Comparison of ENCODE assay signal across 23 cellular contexts in genomic region chr17:41301916-41302901, GRCh38. TPM values are rescaled to one million over a fixed set of nuclear protein-coding genes. Genes with fewer than 3 reads are reported as not detected.
DNase-seq lines count a peak whose midpoint lies in the region; ATAC-seq, FAIRE-seq and TF ChIP-seq lines count a peak whose summit lies in the region.
"Had no signal": no experiment of that assay in that cellular context is flagged by ENCODE, and none has a peak within 500 bp of the region (broad histone marks: within the 10 kb centered on the region; RNA-seq: fewer than 3 reads in every experiment).

Gene KRTAP29-1, minus strand, starts transcription at chr17:41302851. Its CDS starts 0 bp downstream, at chr17:41302851.

- H3K79me2 ChIP-seq in GM23338 (replicated peaks; ENCODE audit: insufficient read depth) (no peaks in the 10 kb centered on the region), keratinocyte (ENCODE audit: control insufficient read depth, insufficient read depth, low read length) (no peaks in the 10 kb centered on the region)

- no peaks in the 10 kb centered on the region for H3K9me3 ChIP-seq in keratinocyte (ENCODE audit: control insufficient read depth, low read depth, low read length)
- H3K9me3 ChIP-seq: BE2C, SJSA1, spleen had no signal

- no peaks in the 10 kb centered on the region; the same call in 2 of the 3 replicates for H3K9me3 Mint-ChIP-seq in GM23338
- H3K9me3 Mint-ChIP-seq: natural killer cell had no signal

- no peaks in the 10 kb centered on the region for H3K4me1 Mint-ChIP-seq in GM23338

- H4K20me1 ChIP-seq in GM23338 (replicated peaks; ENCODE audit: insufficient read depth), result no peaks in the 10 kb centered on the region
- H4K20me1 ChIP-seq in keratinocyte (ENCODE audit: control insufficient read depth, extremely low read depth, insufficient read depth, low read length), result no peaks in the 10 kb centered on the region

- H3K9me1 ChIP-seq in keratinocyte (ENCODE audit: control insufficient read depth, extremely low read depth, insufficient read depth, low read length), result no peaks in the 10 kb centered on the region

- no peak within 1 kb of the TSS for H3K27ac Mint-ChIP-seq in GM23338
- H3K27ac Mint-ChIP-seq: activated CD4-positive, alpha-beta T cell treated with anti-CD3 and anti-CD28 coated beads for 36 hours; HFFc6; natural killer cell had no signal

- ATAC-seq in GM23338 (no peak), GM19452 (IDR thresholded peaks at IDR 0.05; ENCODE audit: unreplicated experiment) (no peak)
- ATAC-seq: activated CD4-positive, alpha-beta T cell treated with anti-CD3 and anti-CD28 coated beads for 36 hours; natural killer cell had no signal

- no peaks in the 10 kb centered on the region for H3K27me3 ChIP-seq in GM23338 (ENCODE audit: insufficient read depth)
- H3K27me3 ChIP-seq in keratinocyte (ENCODE audit: control insufficient read depth, extremely low read depth, insufficient read depth, low read length), result no peaks in the 10 kb centered on the region
- H3K27me3 ChIP-seq: SJSA1, spleen had no signal

- H3K4me1 ChIP-seq in GM23338 (ENCODE audit: insufficient read depth) (no peaks in the 10 kb centered on the region), keratinocyte (ENCODE audit: control insufficient read depth, extremely low read depth, insufficient read depth, low read length) (peaks cover 19% of the 10 kb centered on the region)
- H3K4me1 ChIP-seq: BE2C had no signal

- H3K36me3 ChIP-seq in GM23338 (ENCODE audit: insufficient read depth), result no peaks in the 10 kb centered on the region; the same call in 1 of the 2 replicates
- H3K36me3 ChIP-seq in keratinocyte (ENCODE audit: control insufficient read depth in 2 of 2, extremely low read depth in 1 of 2, insufficient read depth in 2 of 2, low read length in 2 of 2), result no peaks in the 10 kb centered on the region
- H3K36me3 ChIP-seq: BE2C, SJSA1, spleen had no signal

- FAIRE-seq in keratinocyte (lab: Jason Lieb, UNC), result peak; percentile 73
- FAIRE-seq: endometrium had no signal

- no peaks in the 10 kb centered on the region for H3K36me3 Mint-ChIP-seq in GM23338 (ENCODE audit: low read depth)
- H3K36me3 Mint-ChIP-seq: natural killer cell had no signal

- no peak for DNase-seq in GM23338 (ENCODE audit: low spot score)
- DNase-seq in NCI-H1694 (lab: John Stamatoyannopoulos, UW), result peak; percentile 87
- peak; percentile 82 for DNase-seq in cerebellum (ENCODE audit: low spot score)
- no peak for DNase-seq in keratinocyte (ENCODE audit: low read depth, low spot score)
- no peak for DNase-seq in activated effector memory CD4-positive, alpha-beta T cell treated with Interleukin-2 at 50 U/mL for 16 hours
- no peak for DNase-seq in retina
- DNase-seq: activated CD4-positive, alpha-beta T cell treated with anti-CD3 and anti-CD28 coated beads for 36 hours; activated CD8-positive, alpha-beta memory T cell treated with anti-CD3 and anti-CD28 coated beads, Interleukin-2, amount 50 U/mL, for 48 hours; activated gamma-delta T cell treated with Interleukin-2 at 50 U/mL for 16 hours; BE2C; DMS53; HFFc6; natural killer cell; NCI-H1417 treated with DMSO at 0.1 percent for 48 hours; spleen; T-helper 9 cell had no signal

- 0 out of 2 replicates have a peak within 1 kb of the TSS, but pooled peaks have one; percentile 23 for H2AFZ ChIP-seq in GM23338
- H2AFZ ChIP-seq in keratinocyte (ENCODE audit: control insufficient read depth, low read length), result peak within 1 kb of the TSS; percentile 75

- no peak within 1 kb of the TSS for H3K4me2 ChIP-seq in GM23338
- H3K4me2 ChIP-seq in keratinocyte (ENCODE audit: control insufficient read depth, extremely low read depth, insufficient read depth, low read depth, low read length), result peak within 1 kb of the TSS; percentile 66
- H3K4me2 ChIP-seq: KMS-11 had no signal

- dilution Hi-C loops in keratinocyte (cut with MboI; ENCODE audit: extremely low pct_ligation_motif_present, low sequenced_read_pairs), result no loop called here

- peaks cover 2% of the 10 kb centered on the region for H3K27me3 Mint-ChIP-seq in GM23338 (ENCODE audit: insufficient read depth, low read depth, poor library complexity)
- H3K27me3 Mint-ChIP-seq: activated CD4-positive, alpha-beta T cell treated with anti-CD3 and anti-CD28 coated beads for 36 hours had no signal

- no peaks in the 10 kb centered on the region for H3F3A ChIP-seq in GM23338 (replicated peaks; ENCODE audit: low read depth)

- H3K4me3 Mint-ChIP-seq in GM23338, result no peak within 1 kb of the TSS
- H3K4me3 Mint-ChIP-seq: activated CD4-positive, alpha-beta T cell treated with anti-CD3 and anti-CD28 coated beads for 36 hours; HFFc6; natural killer cell had no signal

- no peak within 1 kb of the TSS for H3K9ac ChIP-seq in keratinocyte (ENCODE audit: control insufficient read depth, extremely low read depth, insufficient read depth, low read length)
- H3K9ac ChIP-seq: KMS-11 had no signal

- H3K9me2 ChIP-seq in GM23338 (ENCODE audit: insufficient read depth), result no peaks in the 10 kb centered on the region

- no peak for TF ChIP-seq CTCF in GM23338 (conservative IDR thresholded peaks at IDR 0.05; ENCODE audit: low read depth in 2 of 2)
- TF ChIP-seq CTCF in keratinocyte (optimal IDR thresholded peaks at IDR 0.05 in 1 of 3, IDR thresholded peaks at IDR 0.05 in 1 of 3, conservative IDR thresholded peaks at IDR 0.05 in 1 of 3; ENCODE audit: extremely low read depth in 1 of 3, insufficient read depth in 2 of 3, low read length in 3 of 3), result no peak

- H3K4me3 ChIP-seq in GM23338, result no peak within 1 kb of the TSS
- H3K4me3 ChIP-seq in keratinocyte (ENCODE audit: control insufficient read depth in 2 of 3, extremely low read depth in 1 of 3, insufficient read depth in 2 of 3, low read depth in 1 of 3, low read length in 3 of 3), result peak within 1 kb of the TSS in 2 of 3 experiments; percentile 15 to 23
- H3K4me3 ChIP-seq: SJSA1, spleen had no signal

- H3K27ac ChIP-seq in GM23338 (ENCODE audit: low read depth) (no peak within 1 kb of the TSS), keratinocyte (ENCODE audit: control insufficient read depth, insufficient read depth, low read length) (peak within 1 kb of the TSS; percentile 21)
- H3K27ac ChIP-seq: KMS-11, SJSA1, spleen had no signal

RNA-seq across cellular contexts. Expression of gene KRTAP29-1, which starts in this region (rescaled TPM):
- total RNA-seq in GM23338 (2014; rRNA removed; shearing (Covaris generic)), result not detected in 2 replicates
- not detected in 2 replicates for polyA plus RNA-seq in GM23338 (2016; fragmentation: Nextera tagmentation; extraction: Ambion mirVana)
- total RNA-seq in cerebellum, result not detected
- polyA plus RNA-seq in keratinocyte, result not detected in 3 replicates
- not detected for polyA plus RNA-seq in keratinocyte (2011; ENCODE audit: low read depth)
- not detected in 2 replicates for polyA plus RNA-seq in keratinocyte (2011; cell fraction: cytosol; rRNA removed)
- polyA plus RNA-seq in keratinocyte (2011; cell fraction: nucleus; rRNA removed), result not detected in 2 replicates
- not detected in 2 replicates for polyA plus RNA-seq in keratinocyte (2012; ENCODE audit: low replicate concordance)
- polyA minus RNA-seq in keratinocyte, result not detected in 3 replicates
- not detected for polyA minus RNA-seq in keratinocyte (2011; cell fraction: cytosol; rRNA and poly(A)+ RNA removed)
- not detected in 2 replicates for polyA minus RNA-seq in keratinocyte (2011; cell fraction: nucleus; rRNA and poly(A)+ RNA removed)
- total RNA-seq: activated CD4-positive, alpha-beta T cell treated with anti-CD3 and anti-CD28 coated beads for 36 hours; HFFc6; lung microvascular endothelial cell; natural killer cell; posterior vena cava; SJSA1; spleen; temporal lobe had no signal
- polyA plus RNA-seq: spleen had no signal

Comparison
In these comparisons a context has a peak if more than half of its experiments do, and no peak if none do; other contexts are left out.
1. Peak in DNase-seq in cerebellum; RNA of the gene not detected or under 1 TPM.